Comparison of ENCODE assay signal across 23 cellular contexts in genomic region chr19:28509079-28509895, GRCh38.
"Had no signal": no experiment of that assay in that cellular context is flagged by ENCODE, and none has a peak within 500 bp of the region (broad histone marks: within the 10 kb centered on the region; RNA-seq: fewer than 3 reads in every experiment).

No MANE protein-coding gene starts in this region.

- H3K27ac Mint-ChIP-seq: activated naive CD8-positive, alpha-beta T cell; memory B cell had no signal

- DNase-seq: activated CD4-positive, alpha-beta T cell treated with anti-CD3 and anti-CD28 coated beads, Interleukin-2, amount 50 U/mL, for 1 hour; activated CD4-positive, CD25-positive, alpha-beta regulatory T cell treated with anti-CD3 and anti-CD28 coated beads, Interleukin-2, amount 50 U/mL, for 72 hours; activated gamma-delta T cell treated with Interleukin-2 at 50 U/mL for 16 hours; activated T-cell treated with anti-CD3 and anti-CD28 coated beads, Interleukin-2, amount 50 U/mL, for 1 hour; adrenal gland; brain microvascular endothelial cell; central memory CD4-positive, alpha-beta T cell; effector memory CD4-positive, alpha-beta T cell; foreskin melanocyte; glutamatergic neuron; hippocampal formation; occipital lobe; posterior cingulate gyrus; stimulated activated CD4-positive, alpha-beta T cell treated with anti-CD3 and anti-CD28 coated beads, Interleukin-4, amount 100 ng/mL, for 1 hour; stimulated activated naive CD4-positive, alpha-beta T cell treated with Interleukin-2 at 50 U/mL for 16 hours; upper lobe of left lung had no signal

- H3K9me3 Mint-ChIP-seq: natural killer cell treated with Interleukin-12 subunit alpha and Interleukin-12 subunit beta and Interleukin-15 and Interleukin-18, amount 100 ng/mL, for 72 hours had no signal

- H3K4me3 Mint-ChIP-seq: activated naive CD8-positive, alpha-beta T cell; memory B cell; natural killer cell treated with Interleukin-12 subunit alpha and Interleukin-12 subunit beta and Interleukin-15 and Interleukin-18, amount 100 ng/mL, for 72 hours had no signal

- H3K27me3 ChIP-seq: adrenal gland, ascending aorta, brain microvascular endothelial cell, upper lobe of left lung had no signal

- H3K27ac ChIP-seq: adrenal gland, ascending aorta, brain microvascular endothelial cell, thoracic aorta, upper lobe of left lung, VCaP had no signal

- H3K9me3 ChIP-seq: adrenal gland, ascending aorta, thoracic aorta, upper lobe of left lung had no signal

- H3K36me3 Mint-ChIP-seq: activated naive CD8-positive, alpha-beta T cell; natural killer cell treated with Interleukin-12 subunit alpha and Interleukin-12 subunit beta and Interleukin-15 and Interleukin-18, amount 100 ng/mL, for 72 hours had no signal

- ATAC-seq: natural killer cell treated with Interleukin-12 subunit alpha and Interleukin-12 subunit beta and Interleukin-15 and Interleukin-18, amount 100 ng/mL, for 72 hours; sciatic nerve had no signal

- H3K27me3 Mint-ChIP-seq: activated naive CD8-positive, alpha-beta T cell; memory B cell; natural killer cell treated with Interleukin-12 subunit alpha and Interleukin-12 subunit beta and Interleukin-15 and Interleukin-18, amount 100 ng/mL, for 72 hours had no signal

- H3K4me1 Mint-ChIP-seq: memory B cell had no signal
